8 cellular contexts compared by ENCODE assay signal in genomic region chr10:28367865-28368541, GRCh38.
DNase-seq lines count a peak whose midpoint lies in the region; ATAC-seq, FAIRE-seq and TF ChIP-seq lines count a peak whose summit lies in the region.

No MANE protein-coding gene starts in this region.

- H3K4me1 ChIP-seq in keratinocyte (ENCODE audit: control insufficient read depth, extremely low read depth, insufficient read depth, low read length) (no peaks in the 10 kb centered on the region), thymus (ENCODE audit: control insufficient read depth, insufficient read depth, low read length) (peaks cover 14% of the 10 kb centered on the region)

- H3K4me3 Mint-ChIP-seq in CD4-positive, alpha-beta T cell = peak overlapping the region; percentile 80

- H4K20me1 ChIP-seq in keratinocyte (ENCODE audit: control insufficient read depth, extremely low read depth, insufficient read depth, low read length) = no peaks in the 10 kb centered on the region

- FAIRE-seq in keratinocyte (lab: Jason Lieb, UNC) = no peak

- no peak overlapping the region for H3K9ac ChIP-seq in keratinocyte (ENCODE audit: control insufficient read depth, extremely low read depth, insufficient read depth, low read length)

- H2AFZ ChIP-seq in keratinocyte (ENCODE audit: control insufficient read depth, low read length) = peak overlapping the region; percentile 12

- CTCF ChIA-PET in CD4-positive, alpha-beta T cell (lab: Charles Lee) = interaction anchor here (1.3 to 2.9 kb wide), 5 partner anchors 12 to 65 kb away, joined by 3 to 15 read pairs (median 9); partner anchors contain the start of gene MPP7

- no peaks in the 10 kb centered on the region for H3K36me3 Mint-ChIP-seq in CD4-positive, alpha-beta T cell (ENCODE audit: low read depth)

- TF ChIP-seq CTCF in CD4-positive, alpha-beta T cell (IDR thresholded peaks at IDR 0.05) = no peak
- TF ChIP-seq CTCF in keratinocyte (optimal IDR thresholded peaks at IDR 0.05 in 1 of 3, IDR thresholded peaks at IDR 0.05 in 1 of 3, conservative IDR thresholded peaks at IDR 0.05 in 1 of 3; ENCODE audit: extremely low read depth in 1 of 3, insufficient read depth in 2 of 3, low read length in 3 of 3) = no peak

- peaks cover 58% of the 10 kb centered on the region for H3K4me1 Mint-ChIP-seq in CD4-positive, alpha-beta T cell (ENCODE audit: low read depth)

- no peak overlapping the region for H3K4me2 ChIP-seq in keratinocyte (ENCODE audit: control insufficient read depth, extremely low read depth, insufficient read depth, low read depth, low read length)

- WGBS in thymus = 50% methylated on average over 10 of the region's 10 CpGs

- POLR2A ChIA-PET in CD4-positive, alpha-beta T cell (lab: Charles Lee) = interaction anchor here (0.6 to 7.3 kb wide), 23 partner anchors 9 to 1659 kb away, joined by 3 to 258 read pairs (median 5); partner anchors contain the start of genes MPP7, RAB18, WAC and YME1L1

- H3K36me3 ChIP-seq in keratinocyte (ENCODE audit: control insufficient read depth in 2 of 2, extremely low read depth in 1 of 2, insufficient read depth in 2 of 2, low read length in 2 of 2) (no peaks in the 10 kb centered on the region), thymus (ENCODE audit: control insufficient read depth, insufficient read depth) (no peaks in the 10 kb centered on the region)

- intact Hi-C loops in CD4-positive, alpha-beta T cell (cut with DNase I, micrococcal nuclease) = loop anchor here (1.0 to 10.0 kb wide), 4 partner anchors 15 to 1123 kb away; partner anchors contain the start of genes ACBD5 (in 1 of the 2) and MPP7 (in 1 of the 2)

- H3K4me3 ChIP-seq in keratinocyte (ENCODE audit: control insufficient read depth in 2 of 3, extremely low read depth in 1 of 3, insufficient read depth in 2 of 3, low read depth in 1 of 3, low read length in 3 of 3) (no peak overlapping the region), thymus (ENCODE audit: low read length) (no peak overlapping the region)

- H3K9me3 Mint-ChIP-seq in CD4-positive, alpha-beta T cell = no peaks in the 10 kb centered on the region

- H3K79me2 ChIP-seq in keratinocyte (ENCODE audit: control insufficient read depth, insufficient read depth, low read length) = no peaks in the 10 kb centered on the region

- DNase-seq in CD4-positive, alpha-beta T cell = peak; percentile 22 to 65 (median 54)
- DNase-seq in HT1080 (ENCODE audit: low read depth) (peak; percentile 30), keratinocyte (ENCODE audit: low read depth, low spot score) (no peak), retina (no peak), NCI-H2107 treated with DMSO at 0.1 percent for 48 hours (lab: John Stamatoyannopoulos, UW; ENCODE audit: unreplicated experiment) (no peak)
- peak; percentile 50 for DNase-seq in activated CD8-positive, alpha-beta memory T cell treated with anti-CD3 and anti-CD28 coated beads, Interleukin-2, amount 50 U/mL, for 4 hours

- no peaks in the 10 kb centered on the region for H3K27me3 ChIP-seq in CD4-positive, alpha-beta T cell (ENCODE audit: control insufficient read depth, insufficient read depth, low read length)
- no peaks in the 10 kb centered on the region for H3K27me3 ChIP-seq in keratinocyte (ENCODE audit: control insufficient read depth, extremely low read depth, insufficient read depth, low read length)
- H3K27me3 ChIP-seq in thymus (ENCODE audit: control insufficient read depth, insufficient read depth) = no peaks in the 10 kb centered on the region

- H3K9me1 ChIP-seq in keratinocyte (ENCODE audit: control insufficient read depth, extremely low read depth, insufficient read depth, low read length) = no peaks in the 10 kb centered on the region

- H3K9me3 ChIP-seq in CD4-positive, alpha-beta T cell (ENCODE audit: control insufficient read depth, low read length) = no peaks in the 10 kb centered on the region
- H3K9me3 ChIP-seq in keratinocyte (ENCODE audit: control insufficient read depth, low read depth, low read length) (no peaks in the 10 kb centered on the region), thymus (ENCODE audit: control insufficient read depth) (no peaks in the 10 kb centered on the region)

- H3K27ac Mint-ChIP-seq in CD4-positive, alpha-beta T cell = peak overlapping the region; percentile 91

- no peaks in the 10 kb centered on the region for H3K27me3 Mint-ChIP-seq in CD4-positive, alpha-beta T cell

- ATAC-seq in CD4-positive, alpha-beta T cell (ENCODE audit: poor library complexity) = peak; percentile 92
- ATAC-seq in GM21381 (IDR thresholded peaks at IDR 0.05; ENCODE audit: unreplicated experiment) = peak; percentile 97

- dilution Hi-C loops in keratinocyte (cut with MboI; ENCODE audit: extremely low pct_ligation_motif_present, low sequenced_read_pairs) = no loop called here

- peak overlapping the region; percentile 69 for H3K27ac ChIP-seq in CD4-positive, alpha-beta T cell (ENCODE audit: low read depth, low read length)
- H3K27ac ChIP-seq in keratinocyte (ENCODE audit: control insufficient read depth, insufficient read depth, low read length) (no peak overlapping the region), thymus (ENCODE audit: low read depth) (peak overlapping the region; percentile 93)

Comparison
In these comparisons a context has a peak if more than half of its experiments do, and no peak if none do; other contexts are left out.
1. DNase-seq: peak in CD4-positive, alpha-beta T cell (10 of 10), HT1080 (single experiment) and activated CD8-positive, alpha-beta memory T cell treated with anti-CD3 and anti-CD28 coated beads, Interleukin-2, amount 50 U/mL, for 4 hours (single experiment); none in keratinocyte (single experiment), retina (single experiment) and NCI-H2107 treated with DMSO at 0.1 percent for 48 hours (single experiment).